In the genomic region with DNA sequence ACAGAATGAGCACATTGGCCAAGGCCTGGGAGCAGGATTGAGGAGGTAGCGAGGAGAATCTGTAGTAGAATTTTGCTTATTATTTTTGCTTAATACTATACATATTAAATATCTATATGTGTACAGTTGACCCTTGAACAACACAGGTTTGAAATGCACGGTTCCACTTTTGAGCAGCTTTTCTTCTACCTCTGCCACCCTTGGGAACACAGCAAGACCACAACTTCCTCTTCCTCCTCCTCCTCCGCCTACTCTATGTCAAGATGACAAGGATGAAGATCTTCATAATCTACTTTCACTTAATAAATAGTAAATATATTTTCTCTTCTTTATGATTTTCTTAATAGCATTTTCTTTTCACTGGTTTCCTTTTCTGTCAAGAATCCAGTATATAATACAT, we compare ENCODE assay signal across 11 cellular contexts.
DNase-seq lines count a peak whose midpoint lies in the region; ATAC-seq, FAIRE-seq and TF ChIP-seq lines count a peak whose summit lies in the region.
"Had no signal": no experiment of that assay in that cellular context is flagged by ENCODE, and none has a peak within 500 bp of the region (broad histone marks: within the 10 kb centered on the region; RNA-seq: fewer than 3 reads in every experiment).

No MANE protein-coding gene starts in this region.

- WGBS in mesenchymal stem cell: 72% methylated on average over 1 of the region's 3 CpGs

- no peak overlapping the region for H3K27ac ChIP-seq in mesenchymal stem cell (ENCODE audit: low read length, poor library complexity, severe bottlenecking)

- H2BK12ac ChIP-seq in mesenchymal stem cell (ENCODE audit: low read length in 2 of 2): no peak overlapping the region

- no peak overlapping the region for H4K91ac ChIP-seq in mesenchymal stem cell (ENCODE audit: low read length)

- H3K27me3 Mint-ChIP-seq in neural crest cell (ENCODE audit: low read depth) (no peaks in the 10 kb centered on the region), Calu3 (ENCODE audit: unreplicated experiment) (no peaks in the 10 kb centered on the region)

- no peak overlapping the region for H3K4ac ChIP-seq in mesenchymal stem cell (ENCODE audit: low read depth in 1 of 2, low read length in 2 of 2)

- ATAC-seq in GM19043 (IDR thresholded peaks at IDR 0.05; ENCODE audit: low read depth, unreplicated experiment): peak; percentile 91
- peak; percentile 64 for ATAC-seq in HG02642 (IDR thresholded peaks at IDR 0.05; ENCODE audit: poor library complexity, unreplicated experiment)
- ATAC-seq in HG03521 (IDR thresholded peaks at IDR 0.05; ENCODE audit: unreplicated experiment): peak; percentile 70

- CTCF ChIA-PET in Calu3 (lab: Charles Lee): no interaction called here

- H3K36me3 Mint-ChIP-seq in neural crest cell (ENCODE audit: low read depth) (peaks cover 6% of the 10 kb centered on the region), Calu3 (ENCODE audit: insufficient read depth, unreplicated experiment) (no peaks in the 10 kb centered on the region)

- no peak overlapping the region for H3K23ac ChIP-seq in mesenchymal stem cell (ENCODE audit: low read length in 2 of 2)

- DNase-seq in neural crest cell (ENCODE audit: low read depth, low spot score) (no peak), Calu3 (no peak), mesenchymal stem cell (no peak), HTR-8/SVneo (ENCODE audit: insufficient read length, low spot score) (no peak)
- DNase-seq: erythroblast; NCI-H226; stimulated activated CD4-positive, alpha-beta T cell treated with anti-CD3 and anti-CD28 coated beads, Interleukin-4, amount 100 ng/mL, for 24 hours had no signal

- no peaks in the 10 kb centered on the region for H3K27me3 ChIP-seq in mesenchymal stem cell (ENCODE audit: control insufficient read depth in 1 of 2, insufficient read depth in 1 of 2, low read length in 2 of 2)

- no peak overlapping the region for H2BK5ac ChIP-seq in mesenchymal stem cell (ENCODE audit: low read depth, low read length, poor library complexity, severe bottlenecking)

- H3K4me1 ChIP-seq in mesenchymal stem cell (ENCODE audit: control insufficient read depth, insufficient read depth, low read depth, low read length): no peaks in the 10 kb centered on the region

- H3K79me1 ChIP-seq in mesenchymal stem cell (replicated peaks; ENCODE audit: low read length, poor library complexity, severe bottlenecking): no peaks in the 10 kb centered on the region

- H3K27ac Mint-ChIP-seq in neural crest cell (ENCODE audit: unreplicated experiment): peak overlapping the region; percentile 46
- no peak overlapping the region for H3K27ac Mint-ChIP-seq in Calu3 (ENCODE audit: unreplicated experiment)

- H3K9me3 Mint-ChIP-seq in neural crest cell (peaks cover 2% of the 10 kb centered on the region), Calu3 (ENCODE audit: low read depth, unreplicated experiment) (peaks cover 7% of the 10 kb centered on the region)

- TF ChIP-seq CTCF in neural crest cell (conservative IDR thresholded peaks at IDR 0.05) (no peak), Calu3 (IDR thresholded peaks at IDR 0.05; ENCODE audit: unreplicated experiment) (no peak)

- no peaks in the 10 kb centered on the region for H3K36me3 ChIP-seq in mesenchymal stem cell (ENCODE audit: control insufficient read depth in 1 of 2, insufficient read depth in 2 of 2, low read depth in 1 of 2, low read length in 2 of 2)

- H3K4me3 Mint-ChIP-seq in neural crest cell (no peak overlapping the region), Calu3 (ENCODE audit: low read depth, unreplicated experiment) (no peak overlapping the region)

- H2BK15ac ChIP-seq in mesenchymal stem cell (ENCODE audit: low read depth, poor library complexity, severe bottlenecking): no peak overlapping the region

- no peak overlapping the region for H3K4me3 ChIP-seq in mesenchymal stem cell (ENCODE audit: insufficient read depth in 1 of 2, low read depth in 1 of 2, low read length in 2 of 2)

- H4K8ac ChIP-seq in mesenchymal stem cell (ENCODE audit: low read length): no peak overlapping the region

- H3K14ac ChIP-seq in mesenchymal stem cell (ENCODE audit: low read length in 2 of 2): no peak overlapping the region

- no peak overlapping the region for H3K18ac ChIP-seq in mesenchymal stem cell (ENCODE audit: low read depth in 1 of 2, low read length in 2 of 2)

- peaks cover 7% of the 10 kb centered on the region for H3K9me3 ChIP-seq in mesenchymal stem cell (ENCODE audit: control insufficient read depth, low read length)

- intact Hi-C loops in Calu3 (cut with micrococcal nuclease; ENCODE audit: unreplicated experiment): no loop called here

- no TSS peak for BruUV-seq in Calu3 (replicated peaks; lab: Mats Ljungman, UMichigan)

- no peak overlapping the region for H3K9ac ChIP-seq in mesenchymal stem cell (ENCODE audit: low read length)

- H2BK120ac ChIP-seq in mesenchymal stem cell (ENCODE audit: low read depth, low read length): no peak overlapping the region

- H2AK5ac ChIP-seq in mesenchymal stem cell (ENCODE audit: low read length, severe bottlenecking): no peak overlapping the region

- no peak overlapping the region for H2AFZ ChIP-seq in mesenchymal stem cell (ENCODE audit: low read depth, low read length)

- FAIRE-seq in HTR-8/SVneo (lab: Jason Lieb, UNC): no peak
- FAIRE-seq: bronchial epithelial cell had no signal

- H3K4me1 Mint-ChIP-seq in neural crest cell (peaks cover 14% of the 10 kb centered on the region), Calu3 (ENCODE audit: low read depth, unreplicated experiment) (no peaks in the 10 kb centered on the region)

- no peak overlapping the region for H3K4me2 ChIP-seq in mesenchymal stem cell (ENCODE audit: low read length, poor library complexity, severe bottlenecking)
